ENCODE assay signal across 8 cellular contexts in the genomic region with DNA sequence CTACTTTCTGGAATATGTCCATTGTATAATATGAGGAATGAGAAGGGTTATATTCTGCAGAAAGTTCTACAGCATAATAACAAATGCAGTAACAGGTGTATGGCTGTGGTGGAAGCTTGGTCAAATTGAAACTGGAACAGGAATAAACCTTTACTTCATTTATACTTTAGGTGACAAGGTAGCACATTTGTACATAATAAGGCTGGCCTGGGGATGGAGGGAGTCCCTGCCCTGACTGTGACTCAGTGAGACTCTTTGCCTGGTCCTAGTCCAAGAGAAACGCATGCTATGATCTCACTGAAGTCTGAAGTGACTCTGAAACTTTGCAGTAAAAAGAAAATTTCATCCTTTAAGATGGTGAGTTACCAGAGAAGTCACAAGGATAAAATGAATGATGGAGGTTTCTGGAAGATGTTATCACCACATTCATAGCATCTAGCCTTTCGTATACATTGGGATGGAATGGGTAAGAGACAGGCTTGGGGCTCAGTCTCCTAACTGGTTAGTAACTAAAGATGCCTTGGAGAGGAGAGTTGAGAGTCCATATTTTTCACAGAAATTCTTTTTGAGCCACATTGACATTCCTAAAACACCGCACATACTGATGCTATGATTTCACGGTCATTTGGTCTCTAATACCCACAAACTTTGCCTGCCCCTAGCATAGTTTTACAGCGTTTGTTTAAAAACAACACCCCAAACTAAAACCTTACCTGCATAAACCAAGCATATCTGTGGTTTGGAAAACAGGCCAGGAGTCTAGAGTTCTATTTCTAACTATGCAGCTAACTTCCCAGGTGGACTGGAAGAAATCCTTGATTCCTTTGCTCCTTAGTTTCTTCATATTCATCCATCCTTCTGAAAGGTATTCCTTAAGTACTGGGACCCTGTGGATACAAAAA. TPM values are rescaled to one million over a fixed set of nuclear protein-coding genes. Genes with fewer than 3 reads are reported as not detected.
DNase-seq lines count a peak whose midpoint lies in the region; ATAC-seq, FAIRE-seq and TF ChIP-seq lines count a peak whose summit lies in the region.

No MANE protein-coding gene starts in this region.

- DNase-seq in GM12892 (ENCODE audit: insufficient read length) = no peak
- DNase-seq in HT1080 (ENCODE audit: low read depth) = peak; percentile 85
- peak; percentile 63 to 79 for DNase-seq in foreskin fibroblast
- no peak for DNase-seq in T-cell
- DNase-seq in NCI-H2227 (lab: John Stamatoyannopoulos, UW; ENCODE audit: unreplicated experiment) = no peak
- DNase-seq in NCI-H2107 (lab: John Stamatoyannopoulos, UW) = no peak
- DNase-seq in NOMO-1 treated with dmso at 0.1 percent for 144 hours (lab: John Stamatoyannopoulos, UW; ENCODE audit: unreplicated experiment) = no peak

- no peak overlapping the region for H3K4me3 ChIP-seq in foreskin fibroblast (ENCODE audit: low read depth in 1 of 2, low read length in 2 of 2)

- H3K27me3 Mint-ChIP-seq in T-cell = no peaks in the 10 kb centered on the region

- H3K27ac Mint-ChIP-seq in T-cell = peak overlapping the region in 1 of 2 donors; percentile 60

- TF ChIP-seq CTCF in foreskin fibroblast (IDR thresholded peaks at IDR 0.05; ENCODE audit: low read depth, low read length) = no peak

- no peaks in the 10 kb centered on the region for H3K36me3 Mint-ChIP-seq in T-cell

- no peaks in the 10 kb centered on the region for H3K9me3 Mint-ChIP-seq in T-cell

- peak; percentile 84 for ATAC-seq in GM21529 (IDR thresholded peaks at IDR 0.05; ENCODE audit: unreplicated experiment)
- no peak for ATAC-seq in T-cell (replicated peaks in 1 of 4)

- peaks cover 44 to 58% (median 58%) of the 10 kb centered on the region in 3 donors for H3K4me1 Mint-ChIP-seq in T-cell

- peak; percentile 88 for FAIRE-seq in GM12892 (lab: Jason Lieb, UNC)

- CTCF ChIA-PET in T-cell (lab: Charles Lee) = no interaction called here

- no peak for TF ChIP-seq POLR2A in GM12892 (IDR thresholded peaks at IDR 0.05; ENCODE audit: low read depth, low read length)

- no peak overlapping the region for H3K4me3 Mint-ChIP-seq in T-cell

- POLR2A ChIA-PET in T-cell (lab: Charles Lee) = interaction anchor here in 1 of 2 donors (1.8 kb wide), 1 partner anchor 18 kb away, joined by 5 read pairs; no protein-coding TSS in a partner anchor

RNA-seq across cellular contexts. Expression of gene NABP1, which starts 42.4 kb away (rescaled TPM):
- 20.7 TPM for polyA plus RNA-seq in GM12892 (2012; ENCODE audit: missing spikeins)
- 39.2 and 48.1 TPM in 2 replicates for total RNA-seq in HT1080 (2014; rRNA removed; shearing (Covaris generic))
- polyA plus RNA-seq in HT1080 (2015; cell fraction: cytosol; rRNA removed) = 29.3 and 30.0 TPM in 2 replicates
- polyA plus RNA-seq in HT1080 (2015; cell fraction: nucleus; rRNA removed) = 326 and 328 TPM in 2 replicates
- 10 to 100 TPM; 39.0 to 67.6 (median 51.3) TPM for total RNA-seq in T-cell

Comparison
In these comparisons a context has a peak if more than half of its experiments do, and no peak if none do; other contexts are left out.
1. DNase-seq: peak in HT1080 (single experiment) and foreskin fibroblast (2 of 2); none in GM12892 (single experiment), T-cell (0 of 34), NCI-H2227 (single experiment), NCI-H2107 (single experiment) and NOMO-1 treated with dmso at 0.1 percent for 144 hours (single experiment).